8 cellular contexts compared by ENCODE assay signal in genomic region chr3:51940648-51941421, GRCh38. TPM values are rescaled to one million over a fixed set of nuclear protein-coding genes. Genes with fewer than 3 reads are reported as not detected.
DNase-seq lines count a peak whose midpoint lies in the region; ATAC-seq, FAIRE-seq and TF ChIP-seq lines count a peak whose summit lies in the region.

No MANE protein-coding gene starts in this region.

- H3K4me1 ChIP-seq in kidney (ENCODE audit: control insufficient read depth in 1 of 2, insufficient read depth in 1 of 2, low read depth in 1 of 2, low read length in 2 of 2) (peaks cover 15 to 17% of the 10 kb centered on the region in 2 donors), suprapubic skin (peaks cover 34% of the 10 kb centered on the region)

- FAIRE-seq in kidney (lab: Jason Lieb, UNC): no peak

- TF ChIP-seq EP300 in suprapubic skin (IDR thresholded peaks at IDR 0.05): no peak

- H3K9ac ChIP-seq in kidney (ENCODE audit: low read length in 2 of 2): peak overlapping the region in 1 of 2 donors; percentile 72

- no peak for TF ChIP-seq POLR2A in suprapubic skin (IDR thresholded peaks at IDR 0.05)

- peak overlapping the region; percentile 45 for H3K27ac Mint-ChIP-seq in activated CD4-positive, alpha-beta T cell treated with anti-CD3 and anti-CD28 coated beads for 36 hours
- peak overlapping the region; percentile 68 for H3K27ac Mint-ChIP-seq in activated T-helper 2 cell treated with anti-CD3 and anti-CD28 coated beads, Interferon-gamma antibody, Interleukin-2, Interleukin-4, amounts not matched to agents 10 μg/mL and 5 μg/mL and 100 μg/mL, durations not matched to agents 14 hours and 24 hours and 36 hours

- POLR2A ChIA-PET in activated CD4-positive, alpha-beta T cell treated with anti-CD3 and anti-CD28 coated beads for 36 hours (lab: Charles Lee): interaction anchor here (0.6 to 1.1 kb wide), 5 partner anchors 42 to 214 kb away, joined by 3 to 10 read pairs (median 4); partner anchors contain the start of genes ACY1, DUSP7, POC1A and RPL29
- POLR2A ChIA-PET in GM10248 (lab: Yijun Ruan, JAX): interaction anchor here (1.1 kb wide), 1 partner anchor 8 kb away, joined by 4 read pairs; no protein-coding TSS in a partner anchor

- DNase-seq in activated CD4-positive, alpha-beta T cell treated with anti-CD3 and anti-CD28 coated beads for 36 hours: no peak
- no peak for DNase-seq in activated CD4-positive, alpha-beta T cell treated with anti-CD3 and anti-CD28 coated beads, Interleukin-2, amount 50 U/mL, for 1 hour
- DNase-seq in activated T-helper 2 cell treated with anti-CD3 and anti-CD28 coated beads, Interferon-gamma antibody, Interleukin-2, Interleukin-4, amounts not matched to agents 10 μg/mL and 5 μg/mL and 100 μg/mL, durations not matched to agents 14 hours and 24 hours and 36 hours (ENCODE audit: low spot score): no peak
- DNase-seq in kidney: peak; percentile 51
- peak in 1 of 2 donors; percentile 35 for DNase-seq in suprapubic skin (ENCODE audit: low spot score in 2 of 2)
- DNase-seq in GM10248 (ENCODE audit: extremely low spot score): no peak

- no peaks in the 10 kb centered on the region for H3K27me3 ChIP-seq in suprapubic skin

- 36% methylated on average over 11 of the region's 11 CpGs for WGBS in suprapubic skin

- TF ChIP-seq CTCF in kidney (IDR thresholded peaks at IDR 0.05; ENCODE audit: borderline replicate concordance, extremely low read depth, insufficient read depth): no peak
- no peak for TF ChIP-seq CTCF in suprapubic skin (IDR thresholded peaks at IDR 0.05)
- TF ChIP-seq CTCF in GM10248 (IDR thresholded peaks at IDR 0.05; ENCODE audit: control extremely low read depth, extremely low read depth, low read depth, missing control alignments): no peak

- CTCF ChIA-PET in activated CD4-positive, alpha-beta T cell treated with anti-CD3 and anti-CD28 coated beads for 36 hours (lab: Charles Lee): interaction anchor here (0.6 to 3.3 kb wide), 12 partner anchors 16 to 1623 kb away, joined by 3 to 30 read pairs (median 4); partner anchors contain the start of genes ABHD14A, ABHD14B and RPL29
- CTCF ChIA-PET in GM10248 (lab: Yijun Ruan, JAX): interaction anchor here (0.8 to 3.0 kb wide), 19 partner anchors 9 to 551 kb away, joined by 3 to 42 read pairs (median 6); partner anchors contain the start of genes ABHD14A, ABHD14B, ACY1 and PCBP4

- H3K27ac ChIP-seq in kidney (ENCODE audit: low read depth in 2 of 2, low read length in 2 of 2) (no peak overlapping the region), suprapubic skin (no peak overlapping the region)

- no peaks in the 10 kb centered on the region for H3K27me3 Mint-ChIP-seq in activated CD4-positive, alpha-beta T cell treated with anti-CD3 and anti-CD28 coated beads for 36 hours
- H3K27me3 Mint-ChIP-seq in activated T-helper 2 cell treated with anti-CD3 and anti-CD28 coated beads, Interferon-gamma antibody, Interleukin-2, Interleukin-4, amounts not matched to agents 10 μg/mL and 5 μg/mL and 100 μg/mL, durations not matched to agents 14 hours and 24 hours and 36 hours (ENCODE audit: low read depth): no peaks in the 10 kb centered on the region

- peak overlapping the region; percentile 69 to 78 for H3K4me3 ChIP-seq in kidney (ENCODE audit: low read length in 2 of 2)
- H3K4me3 ChIP-seq in suprapubic skin: peak overlapping the region; percentile 82

- H3K36me3 Mint-ChIP-seq in activated CD4-positive, alpha-beta T cell treated with anti-CD3 and anti-CD28 coated beads for 36 hours (ENCODE audit: low read depth): peaks cover 29% of the 10 kb centered on the region
- peaks cover 45% of the 10 kb centered on the region for H3K36me3 Mint-ChIP-seq in activated T-helper 2 cell treated with anti-CD3 and anti-CD28 coated beads, Interferon-gamma antibody, Interleukin-2, Interleukin-4, amounts not matched to agents 10 μg/mL and 5 μg/mL and 100 μg/mL, durations not matched to agents 14 hours and 24 hours and 36 hours (ENCODE audit: low read depth)

- peaks cover 33% of the 10 kb centered on the region for H3K4me1 Mint-ChIP-seq in activated CD4-positive, alpha-beta T cell treated with anti-CD3 and anti-CD28 coated beads for 36 hours
- H3K4me1 Mint-ChIP-seq in activated T-helper 2 cell treated with anti-CD3 and anti-CD28 coated beads, Interferon-gamma antibody, Interleukin-2, Interleukin-4, amounts not matched to agents 10 μg/mL and 5 μg/mL and 100 μg/mL, durations not matched to agents 14 hours and 24 hours and 36 hours (ENCODE audit: low read depth): peaks cover 22% of the 10 kb centered on the region

- H3K9me3 Mint-ChIP-seq in activated CD4-positive, alpha-beta T cell treated with anti-CD3 and anti-CD28 coated beads for 36 hours (ENCODE audit: low read depth): no peaks in the 10 kb centered on the region
- no peaks in the 10 kb centered on the region for H3K9me3 Mint-ChIP-seq in activated T-helper 2 cell treated with anti-CD3 and anti-CD28 coated beads, Interferon-gamma antibody, Interleukin-2, Interleukin-4, amounts not matched to agents 10 μg/mL and 5 μg/mL and 100 μg/mL, durations not matched to agents 14 hours and 24 hours and 36 hours

- peaks cover 13 to 23% of the 10 kb centered on the region in 2 donors for H3K36me3 ChIP-seq in kidney (ENCODE audit: control insufficient read depth in 1 of 2, insufficient read depth in 2 of 2, low read length in 2 of 2)
- peaks cover 32% of the 10 kb centered on the region for H3K36me3 ChIP-seq in suprapubic skin

- no peak for ATAC-seq in activated CD4-positive, alpha-beta T cell treated with anti-CD3 and anti-CD28 coated beads for 36 hours
- ATAC-seq in HG03439 (IDR thresholded peaks at IDR 0.05; ENCODE audit: unreplicated experiment) (no peak), GM21528 (IDR thresholded peaks at IDR 0.05; ENCODE audit: low FRiP score, unreplicated experiment) (no peak)

- intact Hi-C loops in activated CD4-positive, alpha-beta T cell treated with anti-CD3 and anti-CD28 coated beads for 36 hours (cut with DNase I, micrococcal nuclease): loop anchor here (5.0 to 10.0 kb wide), 2 partner anchors 1326 to 1644 kb away; partner anchors contain the start of genes CISH (in 1 of the 2), HYAL3 (in 1 of the 2), MAPKAPK3 (in 1 of the 2) and NAA80 (in 1 of the 2)
- intact Hi-C loops in activated T-helper 2 cell treated with anti-CD3 and anti-CD28 coated beads, Interferon-gamma antibody, Interleukin-2, Interleukin-4, amounts not matched to agents 10 μg/mL and 5 μg/mL and 100 μg/mL, durations not matched to agents 14 hours and 24 hours and 36 hours (cut with micrococcal nuclease): loop anchor here (1.0 to 5.0 kb wide), 4 partner anchors 116 to 1374 kb away; partner anchors contain the start of genes C3orf18, HEMK1, POC1A and TEX264
- intact Hi-C loops in kidney (cut with DNase I): no loop called here

- H3K9me3 ChIP-seq in kidney (ENCODE audit: control insufficient read depth in 1 of 2, low read length in 2 of 2): no peaks in the 10 kb centered on the region
- H3K9me3 ChIP-seq in suprapubic skin: no peaks in the 10 kb centered on the region

- peak overlapping the region; percentile 84 for H3K4me3 Mint-ChIP-seq in activated CD4-positive, alpha-beta T cell treated with anti-CD3 and anti-CD28 coated beads for 36 hours
- peak overlapping the region; percentile 76 for H3K4me3 Mint-ChIP-seq in activated T-helper 2 cell treated with anti-CD3 and anti-CD28 coated beads, Interferon-gamma antibody, Interleukin-2, Interleukin-4, amounts not matched to agents 10 μg/mL and 5 μg/mL and 100 μg/mL, durations not matched to agents 14 hours and 24 hours and 36 hours (ENCODE audit: low read depth)

RNA-seq across cellular contexts. Expression of gene RRP9, which starts 0.9 kb away (rescaled TPM):
- 10 to 100 TPM; 38.2 to 39.3 TPM for total RNA-seq in activated CD4-positive, alpha-beta T cell treated with anti-CD3 and anti-CD28 coated beads for 36 hours
- 57.5 and 58.2 TPM in 2 replicates for total RNA-seq in activated T-helper 2 cell treated with anti-CD3 and anti-CD28 coated beads, Interferon-gamma antibody, Interleukin-2, Interleukin-4, amounts not matched to agents 10 μg/mL and 5 μg/mL and 100 μg/mL, durations not matched to agents 14 hours and 24 hours and 36 hours
- total RNA-seq in kidney: 18.6 TPM
- 17.8 TPM for polyA plus RNA-seq in kidney (ENCODE audit: insufficient read depth, low read depth, low replicate concordance)
- total RNA-seq in suprapubic skin: 10 to 100 TPM; 13.4 to 16.7 (median 14.8) TPM

RNA-seq across cellular contexts. Expression of gene PARP3, which starts 1.3 kb away (rescaled TPM):
- total RNA-seq in activated CD4-positive, alpha-beta T cell treated with anti-CD3 and anti-CD28 coated beads for 36 hours: 10 to 100 TPM; 10.6 to 12.2 TPM
- total RNA-seq in activated T-helper 2 cell treated with anti-CD3 and anti-CD28 coated beads, Interferon-gamma antibody, Interleukin-2, Interleukin-4, amounts not matched to agents 10 μg/mL and 5 μg/mL and 100 μg/mL, durations not matched to agents 14 hours and 24 hours and 36 hours: 15.8 and 18.9 TPM in 2 replicates
- 28.5 TPM for total RNA-seq in kidney
- polyA plus RNA-seq in kidney (ENCODE audit: insufficient read depth, low read depth, low replicate concordance): 30.1 TPM
- total RNA-seq in suprapubic skin: 10 to 100 TPM in 2 of 4 donors, 1 to 10 TPM in 2; 8.1 to 21.8 (median 14.0) TPM

RNA-seq across cellular contexts. Expression of gene GPR62, which starts 14.3 kb away (rescaled TPM):
- total RNA-seq in activated CD4-positive, alpha-beta T cell treated with anti-CD3 and anti-CD28 coated beads for 36 hours: not detected
- not detected in 2 replicates for total RNA-seq in activated T-helper 2 cell treated with anti-CD3 and anti-CD28 coated beads, Interferon-gamma antibody, Interleukin-2, Interleukin-4, amounts not matched to agents 10 μg/mL and 5 μg/mL and 100 μg/mL, durations not matched to agents 14 hours and 24 hours and 36 hours
- 0.09 TPM for total RNA-seq in kidney
- 0.41 TPM for polyA plus RNA-seq in kidney (ENCODE audit: insufficient read depth, low read depth, low replicate concordance)
- not detected for total RNA-seq in suprapubic skin

RNA-seq across cellular contexts. Expression of gene PCBP4, which starts 26.4 kb away (rescaled TPM):
- 10 to 100 TPM; 12.5 to 13.6 TPM for total RNA-seq in activated CD4-positive, alpha-beta T cell treated with anti-CD3 and anti-CD28 coated beads for 36 hours
- total RNA-seq in activated T-helper 2 cell treated with anti-CD3 and anti-CD28 coated beads, Interferon-gamma antibody, Interleukin-2, Interleukin-4, amounts not matched to agents 10 μg/mL and 5 μg/mL and 100 μg/mL, durations not matched to agents 14 hours and 24 hours and 36 hours: 21.1 and 23.8 TPM in 2 replicates
- total RNA-seq in kidney (31.7 TPM), suprapubic skin (10 to 100 TPM; 24.6 to 32.1 (median 28.6) TPM)
- polyA plus RNA-seq in kidney (ENCODE audit: insufficient read depth, low read depth, low replicate concordance): 34.0 TPM

RNA-seq across cellular contexts. Expression of gene ABHD14B, which starts 33.0 kb away (rescaled TPM):
- 10 to 100 TPM; 62.4 to 65.0 TPM for total RNA-seq in activated CD4-positive, alpha-beta T cell treated with anti-CD3 and anti-CD28 coated beads for 36 hours
- 49.2 and 51.6 TPM in 2 replicates for total RNA-seq in activated T-helper 2 cell treated with anti-CD3 and anti-CD28 coated beads, Interferon-gamma antibody, Interleukin-2, Interleukin-4, amounts not matched to agents 10 μg/mL and 5 μg/mL and 100 μg/mL, durations not matched to agents 14 hours and 24 hours and 36 hours
- total RNA-seq in kidney (73.5 TPM), suprapubic skin (10 to 100 TPM; 50.0 to 79.7 (median 59.0) TPM)
- polyA plus RNA-seq in kidney (ENCODE audit: insufficient read depth, low read depth, low replicate concordance): 207 TPM
